ENCODE assay signal across 2 cellular contexts in the genomic region with DNA sequence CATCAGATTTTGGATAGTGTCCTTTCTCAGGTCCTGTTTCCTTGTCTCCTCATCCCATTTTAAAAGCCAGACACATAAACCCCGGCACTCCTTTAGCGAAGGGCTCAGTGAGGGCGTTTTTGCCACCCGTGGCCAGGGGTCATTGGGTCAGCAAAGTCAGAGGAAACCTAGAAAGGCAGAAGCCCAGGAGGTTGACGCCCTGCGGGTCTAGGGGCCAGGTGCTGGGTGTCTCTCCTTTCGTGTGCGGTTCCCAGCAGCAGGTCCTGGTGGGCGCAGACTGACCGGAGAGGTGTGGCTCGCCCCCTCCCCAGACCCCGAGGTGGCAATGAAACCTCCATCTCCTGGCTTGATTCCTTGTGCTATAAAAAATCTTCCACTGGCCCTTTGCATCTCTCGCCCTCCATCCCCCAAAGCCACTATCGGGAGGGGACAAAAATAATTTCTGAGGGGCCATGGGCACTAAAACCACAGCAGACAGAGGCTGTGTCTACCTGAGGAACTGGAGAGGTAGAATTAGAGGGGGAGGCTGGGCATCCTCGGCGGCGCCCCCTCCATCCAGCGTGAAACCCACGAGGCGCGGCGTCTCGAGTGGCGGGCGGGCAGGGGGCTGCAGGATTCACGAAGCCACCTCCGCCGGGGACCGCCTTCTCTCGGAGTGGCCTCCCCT.
TF ChIP-seq lines count a peak whose summit lies in the region.

No MANE protein-coding gene starts in this region.

TF ChIP-seq in HepG2, 621 proteins besides CTCF, POLR2A, EP300 and RAD21 (continues in another document):
- TF ChIP-seq, protein P1, sequence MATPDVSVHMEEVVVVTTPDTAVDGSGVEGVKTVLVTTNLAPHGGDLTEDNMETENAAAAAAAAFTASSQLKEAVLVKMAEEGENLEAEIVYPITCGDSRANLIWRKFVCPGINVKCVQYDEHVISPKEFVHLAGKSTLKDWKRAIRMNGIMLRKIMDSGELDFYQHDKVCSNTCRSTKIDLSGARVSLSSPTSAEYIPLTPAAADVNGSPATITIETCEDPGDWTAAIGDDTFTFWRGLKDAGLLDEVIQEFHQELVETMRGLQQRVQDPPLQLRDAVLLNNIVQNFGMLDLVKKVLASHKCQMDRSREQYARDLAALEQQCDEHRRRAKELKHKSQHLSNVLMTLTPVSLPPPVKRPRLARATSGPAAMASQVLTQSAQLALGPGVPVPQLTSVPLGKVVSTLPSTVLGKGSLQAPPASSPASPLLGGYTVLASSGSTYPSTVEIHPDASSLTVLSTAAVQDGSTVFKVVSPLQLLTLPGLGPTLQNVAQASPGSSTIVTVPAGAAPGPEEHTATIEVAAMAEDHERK (CRISPR knock-in tag; IDR thresholded peaks at IDR 0.05; ENCODE audit: low read depth), result no peak
- TF ChIP-seq ZNF451 (CRISPR knock-in tag; IDR thresholded peaks at IDR 0.05) (0 out of 2 replicates have a peak, but pooled peaks have one; percentile 43), NONO (IDR thresholded peaks at IDR 0.05) (no peak), NONO (CRISPR knock-in tag; conservative IDR thresholded peaks at IDR 0.05) (no peak; the same call in 1 of the 2 replicates), MEF2D (CRISPR knock-in tag; IDR thresholded peaks at IDR 0.05) (peak; percentile 21; the same call in 1 of the 2 replicates), THAP11 (CRISPR knock-in tag; IDR thresholded peaks at IDR 0.05) (no peak), PAWR (CRISPR knock-in tag; IDR thresholded peaks at IDR 0.05; ENCODE audit: borderline replicate concordance) (no peak), ZNF598 (CRISPR knock-in tag; IDR thresholded peaks at IDR 0.05; ENCODE audit: borderline replicate concordance) (no peak), ZNF572 (CRISPR knock-in tag; IDR thresholded peaks at IDR 0.05) (0 out of 2 replicates have a peak, but pooled peaks have one; percentile 25), ZNF567 (CRISPR knock-in tag; IDR thresholded peaks at IDR 0.05; ENCODE audit: borderline replicate concordance) (no peak)
- TF ChIP-seq, protein P2, sequence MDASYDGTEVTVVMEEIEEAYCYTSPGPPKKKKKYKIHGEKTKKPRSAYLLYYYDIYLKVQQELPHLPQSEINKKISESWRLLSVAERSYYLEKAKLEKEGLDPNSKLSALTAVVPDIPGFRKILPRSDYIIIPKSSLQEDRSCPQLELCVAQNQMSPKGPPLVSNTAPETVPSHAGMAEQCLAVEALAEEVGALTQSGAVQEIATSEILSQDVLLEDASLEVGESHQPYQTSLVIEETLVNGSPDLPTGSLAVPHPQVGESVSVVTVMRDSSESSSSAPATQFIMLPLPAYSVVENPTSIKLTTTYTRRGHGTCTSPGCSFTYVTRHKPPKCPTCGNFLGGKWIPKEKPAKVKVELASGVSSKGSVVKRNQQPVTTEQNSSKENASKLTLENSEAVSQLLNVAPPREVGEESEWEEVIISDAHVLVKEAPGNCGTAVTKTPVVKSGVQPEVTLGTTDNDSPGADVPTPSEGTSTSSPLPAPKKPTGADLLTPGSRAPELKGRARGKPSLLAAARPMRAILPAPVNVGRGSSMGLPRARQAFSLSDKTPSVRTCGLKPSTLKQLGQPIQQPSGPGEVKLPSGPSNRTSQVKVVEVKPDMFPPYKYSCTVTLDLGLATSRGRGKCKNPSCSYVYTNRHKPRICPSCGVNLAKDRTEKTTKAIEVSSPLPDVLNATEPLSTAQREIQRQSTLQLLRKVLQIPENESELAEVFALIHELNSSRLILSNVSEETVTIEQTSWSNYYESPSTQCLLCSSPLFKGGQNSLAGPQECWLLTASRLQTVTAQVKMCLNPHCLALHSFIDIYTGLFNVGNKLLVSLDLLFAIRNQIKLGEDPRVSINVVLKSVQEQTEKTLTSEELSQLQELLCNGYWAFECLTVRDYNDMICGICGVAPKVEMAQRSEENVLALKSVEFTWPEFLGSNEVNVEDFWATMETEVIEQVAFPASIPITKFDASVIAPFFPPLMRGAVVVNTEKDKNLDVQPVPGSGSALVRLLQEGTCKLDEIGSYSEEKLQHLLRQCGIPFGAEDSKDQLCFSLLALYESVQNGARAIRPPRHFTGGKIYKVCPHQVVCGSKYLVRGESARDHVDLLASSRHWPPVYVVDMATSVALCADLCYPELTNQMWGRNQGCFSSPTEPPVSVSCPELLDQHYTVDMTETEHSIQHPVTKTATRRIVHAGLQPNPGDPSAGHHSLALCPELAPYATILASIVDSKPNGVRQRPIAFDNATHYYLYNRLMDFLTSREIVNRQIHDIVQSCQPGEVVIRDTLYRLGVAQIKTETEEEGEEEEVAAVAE (CRISPR knock-in tag; IDR thresholded peaks at IDR 0.05; ENCODE audit: borderline replicate concordance), result no peak
- TF ChIP-seq, protein P3, sequence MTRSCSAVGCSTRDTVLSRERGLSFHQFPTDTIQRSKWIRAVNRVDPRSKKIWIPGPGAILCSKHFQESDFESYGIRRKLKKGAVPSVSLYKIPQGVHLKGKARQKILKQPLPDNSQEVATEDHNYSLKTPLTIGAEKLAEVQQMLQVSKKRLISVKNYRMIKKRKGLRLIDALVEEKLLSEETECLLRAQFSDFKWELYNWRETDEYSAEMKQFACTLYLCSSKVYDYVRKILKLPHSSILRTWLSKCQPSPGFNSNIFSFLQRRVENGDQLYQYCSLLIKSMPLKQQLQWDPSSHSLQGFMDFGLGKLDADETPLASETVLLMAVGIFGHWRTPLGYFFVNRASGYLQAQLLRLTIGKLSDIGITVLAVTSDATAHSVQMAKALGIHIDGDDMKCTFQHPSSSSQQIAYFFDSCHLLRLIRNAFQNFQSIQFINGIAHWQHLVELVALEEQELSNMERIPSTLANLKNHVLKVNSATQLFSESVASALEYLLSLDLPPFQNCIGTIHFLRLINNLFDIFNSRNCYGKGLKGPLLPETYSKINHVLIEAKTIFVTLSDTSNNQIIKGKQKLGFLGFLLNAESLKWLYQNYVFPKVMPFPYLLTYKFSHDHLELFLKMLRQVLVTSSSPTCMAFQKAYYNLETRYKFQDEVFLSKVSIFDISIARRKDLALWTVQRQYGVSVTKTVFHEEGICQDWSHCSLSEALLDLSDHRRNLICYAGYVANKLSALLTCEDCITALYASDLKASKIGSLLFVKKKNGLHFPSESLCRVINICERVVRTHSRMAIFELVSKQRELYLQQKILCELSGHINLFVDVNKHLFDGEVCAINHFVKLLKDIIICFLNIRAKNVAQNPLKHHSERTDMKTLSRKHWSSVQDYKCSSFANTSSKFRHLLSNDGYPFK (CRISPR knock-in tag; IDR thresholded peaks at IDR 0.05; ENCODE audit: borderline replicate concordance), result peak; percentile 33; the same call in 1 of the 2 replicates
- TF ChIP-seq, protein P4, sequence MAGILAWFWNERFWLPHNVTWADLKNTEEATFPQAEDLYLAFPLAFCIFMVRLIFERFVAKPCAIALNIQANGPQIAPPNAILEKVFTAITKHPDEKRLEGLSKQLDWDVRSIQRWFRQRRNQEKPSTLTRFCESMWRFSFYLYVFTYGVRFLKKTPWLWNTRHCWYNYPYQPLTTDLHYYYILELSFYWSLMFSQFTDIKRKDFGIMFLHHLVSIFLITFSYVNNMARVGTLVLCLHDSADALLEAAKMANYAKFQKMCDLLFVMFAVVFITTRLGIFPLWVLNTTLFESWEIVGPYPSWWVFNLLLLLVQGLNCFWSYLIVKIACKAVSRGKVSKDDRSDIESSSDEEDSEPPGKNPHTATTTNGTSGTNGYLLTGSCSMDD (CRISPR knock-in tag; IDR thresholded peaks at IDR 0.05), result no peak

TF ChIP-seq in GM12891, 5 proteins besides CTCF, POLR2A, EP300 and RAD21:
- TF ChIP-seq POLR2AphosphoS5 (IDR thresholded peaks at IDR 0.05; ENCODE audit: low read depth, low read length), result no peak
- TF ChIP-seq PAX5 (IDR thresholded peaks at IDR 0.05; ENCODE audit: insufficient read depth, low read length, severe bottlenecking), result no peak
- TF ChIP-seq POU2F2 (IDR thresholded peaks at IDR 0.05; ENCODE audit: low read depth, low read length), result no peak
- no peak for TF ChIP-seq SPI1 (IDR thresholded peaks at IDR 0.05; ENCODE audit: low read depth, low read length)
- no peak for TF ChIP-seq TAF1 (IDR thresholded peaks at IDR 0.05; ENCODE audit: low read depth, low read length)
